Comparison of ENCODE assay signal across 23 cellular contexts in the genomic region with DNA sequence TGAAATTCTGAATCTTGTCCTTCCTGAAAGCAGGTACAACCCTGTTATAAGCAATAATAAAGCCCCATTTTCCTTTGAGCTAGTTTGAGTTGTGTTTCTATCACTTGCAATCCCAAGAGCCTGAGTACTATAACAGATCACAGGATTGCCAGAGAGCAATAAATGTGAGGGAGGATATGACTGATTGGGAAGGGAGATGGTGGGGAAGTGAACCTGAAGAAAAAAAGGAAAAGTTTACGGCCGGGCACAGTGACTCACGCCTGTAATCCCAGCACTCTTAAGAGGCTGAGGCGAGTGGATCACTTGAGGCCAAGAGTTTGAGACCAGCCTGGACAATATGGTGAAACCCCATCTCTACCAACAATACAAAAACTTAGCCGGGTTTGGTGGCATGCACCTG.
DNase-seq lines count a peak whose midpoint lies in the region; ATAC-seq and TF ChIP-seq lines count a peak whose summit lies in the region.
"Had no signal": no experiment of that assay in that cellular context is flagged by ENCODE, and none has a peak within 500 bp of the region (broad histone marks: within the 10 kb centered on the region; RNA-seq: fewer than 3 reads in every experiment).

No MANE protein-coding gene starts in this region.

- H3K27me3 ChIP-seq in CD4-positive, CD25-positive, alpha-beta regulatory T cell (ENCODE audit: control insufficient read depth, insufficient read depth, low read length): no peaks in the 10 kb centered on the region
- H3K27me3 ChIP-seq in PC-3 (ENCODE audit: low read length) (no peaks in the 10 kb centered on the region), gastrocnemius medialis (no peaks in the 10 kb centered on the region)
- H3K27me3 ChIP-seq: MG63 had no signal

- no peak overlapping the region for H3K9ac ChIP-seq in PC-3 (ENCODE audit: low read length)

- peak overlapping the region; percentile 15 to 80 (median 57) for H3K27ac Mint-ChIP-seq in CD4-positive, CD25-positive, alpha-beta regulatory T cell
- H3K27ac Mint-ChIP-seq: B cell had no signal

- H3K79me2 ChIP-seq in PC-3 (ENCODE audit: low read length): peaks cover 11% of the 10 kb centered on the region

- H3K36me3 Mint-ChIP-seq in CD4-positive, CD25-positive, alpha-beta regulatory T cell: peaks cover 19% of the 10 kb centered on the region

- H2AFZ ChIP-seq in PC-3 (ENCODE audit: low read length): no peak overlapping the region

- TF ChIP-seq POLR2A in gastrocnemius medialis (IDR thresholded peaks at IDR 0.05): no peak

- H3K4me2 ChIP-seq in PC-3 (ENCODE audit: low read length): no peak overlapping the region

- H3F3A ChIP-seq in PC-3 (ENCODE audit: low read length, unreplicated experiment): no peaks in the 10 kb centered on the region

- no peaks in the 10 kb centered on the region for H3K27me3 Mint-ChIP-seq in CD4-positive, CD25-positive, alpha-beta regulatory T cell
- H3K27me3 Mint-ChIP-seq: B cell; CD8-positive, alpha-beta memory T cell had no signal

- H3K36me3 ChIP-seq in CD4-positive, CD25-positive, alpha-beta regulatory T cell (ENCODE audit: control insufficient read depth, insufficient read depth, low read length): no peaks in the 10 kb centered on the region
- H3K36me3 ChIP-seq in PC-3 (ENCODE audit: low read depth, low read length) (0 out of 2 replicates have a peak, but pooled peaks cover 8% of the 10 kb centered on the region), gastrocnemius medialis (no peaks in the 10 kb centered on the region)
- H3K36me3 ChIP-seq: MG63 had no signal

- H3K4me1 ChIP-seq in CD4-positive, CD25-positive, alpha-beta regulatory T cell (ENCODE audit: control insufficient read depth, insufficient read depth, low read length, poor library complexity, severe bottlenecking): peaks cover 23% of the 10 kb centered on the region
- H3K4me1 ChIP-seq in PC-3 (ENCODE audit: insufficient read depth, low read length): no peaks in the 10 kb centered on the region
- peaks cover 24 to 33% of the 10 kb centered on the region in 2 donors for H3K4me1 ChIP-seq in gastrocnemius medialis

- H3K4me3 Mint-ChIP-seq in CD4-positive, CD25-positive, alpha-beta regulatory T cell: no peak overlapping the region
- H3K4me3 Mint-ChIP-seq: B cell had no signal

- H3K27ac ChIP-seq in CD4-positive, CD25-positive, alpha-beta regulatory T cell (ENCODE audit: insufficient read depth, low read length, poor library complexity, severe bottlenecking): no peak overlapping the region
- H3K27ac ChIP-seq in PC-3 (ENCODE audit: low read length): no peak overlapping the region
- peak overlapping the region in 3 of 4 donors; percentile 44 to 72 (median 48) for H3K27ac ChIP-seq in gastrocnemius medialis
- H3K27ac ChIP-seq: 22Rv1, C4-2B, RWPE1 had no signal

- H4K20me1 ChIP-seq in PC-3 (ENCODE audit: low read length): no peaks in the 10 kb centered on the region

- no peak for ATAC-seq in CD4-positive, CD25-positive, alpha-beta regulatory T cell (ENCODE audit: low read depth in 2 of 2)
- ATAC-seq in PC-3 (peak; percentile 42), gastrocnemius medialis (no peak), HG02981 (IDR thresholded peaks at IDR 0.05; ENCODE audit: unreplicated experiment) (no peak)
- ATAC-seq: K562 had no signal

- no peaks in the 10 kb centered on the region for H3K9me3 ChIP-seq in CD4-positive, CD25-positive, alpha-beta regulatory T cell (ENCODE audit: control insufficient read depth in 2 of 2, low read length in 2 of 2)
- H3K9me3 ChIP-seq in PC-3 (ENCODE audit: low read length) (no peaks in the 10 kb centered on the region), gastrocnemius medialis (no peaks in the 10 kb centered on the region)
- H3K9me3 ChIP-seq: MG63 had no signal

- H3K4me3 ChIP-seq in CD4-positive, CD25-positive, alpha-beta regulatory T cell (ENCODE audit: low read depth, low read length): no peak overlapping the region
- H3K4me3 ChIP-seq in PC-3 (ENCODE audit: low read length) (no peak overlapping the region), gastrocnemius medialis (no peak overlapping the region)
- H3K4me3 ChIP-seq: K562, MG63 had no signal

- CTCF ChIA-PET in PC-3 (lab: Charles Lee): no interaction called here

- H3K9me2 ChIP-seq in PC-3 (replicated peaks; ENCODE audit: low read length): no peaks in the 10 kb centered on the region

- in situ Hi-C loops in gastrocnemius medialis (cut with MboI; ENCODE audit: low sequenced_read_pairs in 4 of 4): no loop called here

- no TSS peak for BruUV-seq in PC-3 (replicated peaks; lab: Mats Ljungman, UMichigan)

- intact Hi-C loops in PC-3 (cut with micrococcal nuclease) (no loop called here), gastrocnemius medialis (cut with DNase I; ENCODE audit: low total_unique reads) (no loop called here)

- H3K4me1 Mint-ChIP-seq in CD4-positive, CD25-positive, alpha-beta regulatory T cell: peaks cover 17 to 73% (median 47%) of the 10 kb centered on the region in 4 donors

- H3K9me3 Mint-ChIP-seq in CD4-positive, CD25-positive, alpha-beta regulatory T cell: peaks cover 0 to 9% (median 2%) of the 10 kb centered on the region in 7 donors
- H3K9me3 Mint-ChIP-seq: CD8-positive, alpha-beta memory T cell had no signal

- no peak for DNase-seq in CD4-positive, CD25-positive, alpha-beta regulatory T cell
- DNase-seq in PC-3 (peak; percentile 36), dermis blood vessel endothelial cell (peak; percentile 42), gastrocnemius medialis (no peak), NCI-H2081 (lab: John Stamatoyannopoulos, UW) (no peak), activated T-cell treated with anti-CD3 and anti-CD28 coated beads for 4 hours (no peak)
- DNase-seq: Calu3; CD8-positive, alpha-beta memory T cell; DMS153; DND-41; H7; Kasumi-1; MG63; NCI-H2029; NCI-H2227 treated with DMSO at 0.1 percent for 48 hours; NCI-H526 treated with DMSO at 0.1 percent for 48 hours; SHP77 had no signal

- TF ChIP-seq CTCF in PC-3 (conservative IDR thresholded peaks at IDR 0.05; ENCODE audit: low read depth, low read length) (no peak), gastrocnemius medialis (IDR thresholded peaks at IDR 0.05 in 4 of 5, conservative IDR thresholded peaks at IDR 0.05 in 1 of 5) (no peak)

- POLR2A ChIA-PET in PC-3 (lab: Charles Lee; ENCODE audit: unreplicated experiment): no interaction called here

Comparison
In these comparisons a context has a peak if more than half of its experiments do, and no peak if none do; other contexts are left out.
1. DNase-seq: peak in PC-3 (single experiment) and dermis blood vessel endothelial cell (single experiment); none in CD4-positive, CD25-positive, alpha-beta regulatory T cell (0 of 3), gastrocnemius medialis (0 of 2), NCI-H2081 (0 of 2) and activated T-cell treated with anti-CD3 and anti-CD28 coated beads for 4 hours (single experiment).
2. H3K27ac ChIP-seq: peak in gastrocnemius medialis (3 of 4); none in CD4-positive, CD25-positive, alpha-beta regulatory T cell (single experiment) and PC-3 (single experiment).